Comparison of ENCODE assay signal across 15 cellular contexts in genomic region chr13:101394597-101394996, GRCh38. TPM values are rescaled to one million over a fixed set of nuclear protein-coding genes. Genes with fewer than 3 reads are reported as not detected.
DNase-seq lines count a peak whose midpoint lies in the region; ATAC-seq and TF ChIP-seq lines count a peak whose summit lies in the region.
"Had no signal": no experiment of that assay in that cellular context is flagged by ENCODE, and none has a peak within 500 bp of the region (broad histone marks: within the 10 kb centered on the region; RNA-seq: fewer than 3 reads in every experiment).

No MANE protein-coding gene starts in this region.

- no peaks in the 10 kb centered on the region for H4K20me1 ChIP-seq in SK-N-SH (ENCODE audit: insufficient read depth)
- H4K20me1 ChIP-seq in neural cell (ENCODE audit: insufficient read depth), result no peaks in the 10 kb centered on the region

- H3K9me3 ChIP-seq in SK-N-SH, result no peaks in the 10 kb centered on the region
- H3K9me3 ChIP-seq in neural cell (ENCODE audit: low read length), result no peaks in the 10 kb centered on the region
- H3K9me3 ChIP-seq: A549, BE2C had no signal

- H3K27me3 ChIP-seq in SK-N-SH (ENCODE audit: insufficient read depth), result no peaks in the 10 kb centered on the region
- no peaks in the 10 kb centered on the region for H3K27me3 ChIP-seq in neural cell (ENCODE audit: insufficient read depth, low read depth, low read length)

- DNase-seq in SK-N-SH (no peak), NCI-H748 treated with DMSO at 0.1 percent for 48 hours (lab: John Stamatoyannopoulos, UW) (peak; percentile 48), NCI-H2107 (lab: John Stamatoyannopoulos, UW) (no peak), posterior vena cava (ENCODE audit: low spot score) (no peak)
- DNase-seq: BE2C; CD4-positive, alpha-beta memory T cell; DND-41; GDM1; H9 had no signal

- TF ChIP-seq CTCF in SK-N-SH (IDR thresholded peaks at IDR 0.05), result no peak
- no peak for TF ChIP-seq CTCF in neural cell (IDR thresholded peaks at IDR 0.05; ENCODE audit: poor library complexity, severe bottlenecking)

- WGBS in SK-N-SH (ENCODE audit: low lambda C conversion rate), result 65% methylated on average over 2 of the region's 2 CpGs

- CTCF ChIA-PET in SK-N-SH (lab: Yijun Ruan, JAX), result no interaction called here

- no peaks in the 10 kb centered on the region for H3K9me2 ChIP-seq in SK-N-SH
- no peaks in the 10 kb centered on the region for H3K9me2 ChIP-seq in neural cell (ENCODE audit: insufficient read depth, low read length)

- H3K79me2 ChIP-seq in SK-N-SH (ENCODE audit: insufficient read depth), result no peaks in the 10 kb centered on the region
- H3K79me2 ChIP-seq in neural cell (replicated peaks; ENCODE audit: insufficient read depth, low read length), result no peaks in the 10 kb centered on the region

- ATAC-seq in SK-N-SH treated with all-trans-retinoic acid at 6 μM for 48 hours, result no peak
- ATAC-seq: A549, GM23338, HepG2 had no signal

- POLR2A ChIA-PET in SK-N-SH (lab: Yijun Ruan, JAX), result no interaction called here

- H3K27ac ChIP-seq in SK-N-SH (ENCODE audit: low read depth in 2 of 2, low read length in 1 of 2) (no peak overlapping the region), neural cell (ENCODE audit: low read length) (peak overlapping the region; percentile 41)
- H3K27ac ChIP-seq: A549, C4-2B had no signal

- H3K36me3 ChIP-seq in SK-N-SH (replicated peaks in 1 of 2; ENCODE audit: control insufficient read depth in 1 of 2, insufficient read depth in 2 of 2, low read length in 1 of 2), result peaks cover 0 to 9% of the 10 kb centered on the region in 2 experiments
- H3K36me3 ChIP-seq in neural cell (ENCODE audit: insufficient read depth, low read length), result no peaks in the 10 kb centered on the region
- H3K36me3 ChIP-seq: BE2C had no signal

- no peak for TF ChIP-seq EP300 in SK-N-SH (IDR thresholded peaks at IDR 0.05; ENCODE audit: borderline replicate concordance in 1 of 2, low read depth in 1 of 2, low read length in 1 of 2)
- no peak for TF ChIP-seq EP300 in neural cell (conservative IDR thresholded peaks at IDR 0.05; ENCODE audit: poor library complexity, severe bottlenecking)

- H3K4me3 ChIP-seq in SK-N-SH (ENCODE audit: low read depth in 2 of 2, low read length in 1 of 2), result no peak overlapping the region
- no peak overlapping the region for H3K4me3 ChIP-seq in neural cell (ENCODE audit: low read length)
- H3K4me3 ChIP-seq: A549, GM23338 had no signal

- H3K4me2 ChIP-seq in SK-N-SH, result no peak overlapping the region
- H3K4me2 ChIP-seq in neural cell (ENCODE audit: low read length), result peak overlapping the region; percentile 4
- H3K4me2 ChIP-seq: A549, GM23338 had no signal

- H3K9ac ChIP-seq in SK-N-SH, result no peak overlapping the region
- no peak overlapping the region for H3K9ac ChIP-seq in neural cell (ENCODE audit: low read length)

- no peak for TF ChIP-seq RAD21 in SK-N-SH (IDR thresholded peaks at IDR 0.05; ENCODE audit: low read length)
- no peak for TF ChIP-seq RAD21 in neural cell (conservative IDR thresholded peaks at IDR 0.05)

- H3K4me1 ChIP-seq in SK-N-SH (ENCODE audit: control insufficient read depth in 1 of 2, insufficient read depth in 2 of 2, low read depth in 1 of 2, low read length in 1 of 2), result peaks cover 0 to 15% of the 10 kb centered on the region in 2 experiments; a peak in 3 of 4 replicates
- H3K4me1 ChIP-seq: BE2C had no signal

- intact Hi-C loops in posterior vena cava (cut with DNase I), result loop anchor here in 1 of 2 donors (10.0 kb wide), 1 partner anchor 60 kb away; the partner anchor contains the start of gene ITGBL1

- no peak overlapping the region for H2AFZ ChIP-seq in SK-N-SH (ENCODE audit: low read depth)
- no peak overlapping the region for H2AFZ ChIP-seq in neural cell (ENCODE audit: low read depth, low read length)
- H2AFZ ChIP-seq: GM23338 had no signal

- peaks cover 39% of the 10 kb centered on the region for H3F3A ChIP-seq in SK-N-SH (replicated peaks; ENCODE audit: insufficient read depth)
- no peaks in the 10 kb centered on the region for H3F3A ChIP-seq in neural cell (ENCODE audit: insufficient read depth, low read length, poor library complexity, severe bottlenecking)

TF ChIP-seq in SK-N-SH, 30 proteins besides CTCF, POLR2A, EP300 and RAD21:
- TF ChIP-seq NFIC (IDR thresholded peaks at IDR 0.05; ENCODE audit: borderline replicate concordance) (no peak), USF1 (IDR thresholded peaks at IDR 0.05; ENCODE audit: borderline replicate concordance, low read depth) (peak; percentile 19; the same call in 1 of the 2 replicates)

TF ChIP-seq in SK-N-SH treated with all-trans-retinoic acid at 6 μM for 48 hours, 23 proteins besides CTCF, POLR2A, EP300 and RAD21 (continues in another document):
- TF ChIP-seq PATZ1 (CRISPR knock-in tag; IDR thresholded peaks at IDR 0.05; ENCODE audit: borderline replicate concordance), result no peak
- no peak for TF ChIP-seq ARNTL (CRISPR knock-in tag; IDR thresholded peaks at IDR 0.05; ENCODE audit: borderline replicate concordance, low read depth)
- TF ChIP-seq CSRNP3 (CRISPR knock-in tag; IDR thresholded peaks at IDR 0.05), result no peak

TF ChIP-seq in neural cell, 6 proteins besides CTCF, POLR2A, EP300 and RAD21:
- TF ChIP-seq MXI1 (conservative IDR thresholded peaks at IDR 0.05; ENCODE audit: poor library complexity, severe bottlenecking) (no peak), TAF1 (IDR thresholded peaks at IDR 0.05; ENCODE audit: low read depth) (no peak), EZH2 (IDR thresholded peaks at IDR 0.05; ENCODE audit: borderline replicate concordance, insufficient read depth, low read length, poor library complexity, severe bottlenecking) (no peak), POLR2AphosphoS5 (IDR thresholded peaks at IDR 0.05) (no peak), REST (IDR thresholded peaks at IDR 0.05; ENCODE audit: borderline replicate concordance) (no peak)

RNA-seq across cellular contexts. Expression of gene NALCN, which starts 21.7 kb away (rescaled TPM):
- polyA plus RNA-seq in SK-N-SH (2012; rRNA removed), result 3.0 and 4.5 TPM in 2 replicates
- polyA plus RNA-seq in SK-N-SH (2012; cell fraction: cytosol; rRNA removed), result 4.4 TPM in 2 replicates
- polyA plus RNA-seq in SK-N-SH (2012; cell fraction: nucleus; rRNA removed), result 3.2 and 5.1 TPM in 2 replicates
- polyA plus RNA-seq in neural cell, result 24.1 and 27.8 TPM in 2 replicates
- polyA minus RNA-seq in neural cell, result 71.8 and 81.3 TPM in 2 replicates
- 10 to 100 TPM; 17.0 to 18.9 TPM for total RNA-seq in posterior vena cava
- total RNA-seq: CD4-positive, alpha-beta memory T cell; HepG2 had no signal
- polyA plus RNA-seq: CD4-positive, alpha-beta memory T cell; HepG2 had no signal

RNA-seq across cellular contexts. Expression of gene ITGBL1, which starts 57.9 kb away (rescaled TPM):
- 78.7 and 90.0 TPM in 2 replicates for polyA plus RNA-seq in SK-N-SH (2012; rRNA removed)
- polyA plus RNA-seq in SK-N-SH (2012; cell fraction: cytosol; rRNA removed), result 114 and 131 TPM in 2 replicates
- polyA plus RNA-seq in SK-N-SH (2012; cell fraction: nucleus; rRNA removed), result 52.8 and 78.7 TPM in 2 replicates
- polyA plus RNA-seq in neural cell, result 0.46 and 0.84 TPM in 2 replicates
- 0.49 and 0.58 TPM in 2 replicates for polyA minus RNA-seq in neural cell
- total RNA-seq in posterior vena cava, result 100 to 1,000 TPM in 1 of 2 donors, 10 to 100 TPM in 1; 75.1 to 118 TPM
- total RNA-seq: CD4-positive, alpha-beta memory T cell; GM23338; H9 had no signal
- polyA plus RNA-seq: CD4-positive, alpha-beta memory T cell; HepG2 had no signal

Comparison
In these comparisons a context has a peak if more than half of its experiments do, and no peak if none do; other contexts are left out.
1. RNA of gene ITGBL1, which starts 57.9 kb away (polyA plus RNA-seq): 52.8 to 131 TPM in SK-N-SH; 0.46 to 0.84 TPM in neural cell; every median in the first group is over 10 times any median in the second.